Comparison of ENCODE assay signal across 8 cellular contexts in genomic region chr9:91360551-91361293, GRCh38. TPM values are rescaled to one million over a fixed set of nuclear protein-coding genes. Genes with fewer than 3 reads are reported as not detected.
DNase-seq lines count a peak whose midpoint lies in the region; ATAC-seq and TF ChIP-seq lines count a peak whose summit lies in the region.

No MANE protein-coding gene starts in this region.

- peaks cover 30% of the 10 kb centered on the region for H3K4me1 ChIP-seq in CD8-positive, alpha-beta memory T cell (ENCODE audit: insufficient read depth, low read length)
- peaks cover 6% of the 10 kb centered on the region for H3K4me1 ChIP-seq in IMR-90 (ENCODE audit: control insufficient read depth, insufficient read depth, low read length)

- H3K9me1 ChIP-seq in IMR-90 (ENCODE audit: insufficient read depth, low read length): peaks cover 16% of the 10 kb centered on the region

- DNase-seq in CD8-positive, alpha-beta memory T cell: no peak
- no peak for DNase-seq in IMR-90
- peak; percentile 14 for DNase-seq in astrocyte of the spinal cord (ENCODE audit: low read depth, low spot score)
- no peak for DNase-seq in left colon
- no peak for DNase-seq in posterior vena cava (ENCODE audit: low spot score)

- no peak for ATAC-seq in IMR-90 (ENCODE audit: low read depth)
- ATAC-seq in left colon: peak; percentile 19
- ATAC-seq in HG03457 (IDR thresholded peaks at IDR 0.05; ENCODE audit: unreplicated experiment): no peak
- no peak for ATAC-seq in GM18873 (IDR thresholded peaks at IDR 0.05; ENCODE audit: low FRiP score, unreplicated experiment)

- peaks cover 24 to 61% of the 10 kb centered on the region in 2 experiments for H3K79me1 ChIP-seq in IMR-90 (ENCODE audit: low read depth in 1 of 2, low read length in 2 of 2)

- H2AK5ac ChIP-seq in IMR-90 (ENCODE audit: low read depth, low read length): no peak overlapping the region

- TF ChIP-seq CTCF in IMR-90 (conservative IDR thresholded peaks at IDR 0.05; ENCODE audit: low read depth, low read length): no peak
- TF ChIP-seq CTCF in astrocyte of the spinal cord (IDR thresholded peaks at IDR 0.05; ENCODE audit: low read depth, low read length): no peak

- H4K91ac ChIP-seq in IMR-90 (ENCODE audit: insufficient read depth, low read depth, low read length): peak overlapping the region; percentile 13; the same call in 1 of the 2 replicates

- BruUV-seq in IMR-90 (replicated peaks; lab: Mats Ljungman, UMichigan): no TSS peak

- no peak overlapping the region for H2BK20ac ChIP-seq in IMR-90 (ENCODE audit: low read depth, low read length)

- dilution Hi-C loops in IMR-90 (cut with HindIII; ENCODE audit: low sequenced_read_pairs, unreplicated experiment): no loop called here

- no peak overlapping the region for H3K56ac ChIP-seq in IMR-90 (ENCODE audit: extremely low read depth, insufficient read depth, low read length)

- in situ Hi-C loops in IMR-90 (cut with MboI; ENCODE audit: low sequenced_read_pairs): no loop called here
- in situ Hi-C loops in astrocyte of the spinal cord (cut with HindIII; ENCODE audit: low sequenced_read_pairs): no loop called here

- 0 out of 2 replicates have a peak, but pooled peaks have one; percentile 5 for TF ChIP-seq RAD21 in IMR-90 (IDR thresholded peaks at IDR 0.05; ENCODE audit: low read length)

- peak overlapping the region; percentile 84 for H3K23ac ChIP-seq in IMR-90 (ENCODE audit: low read depth, low read length)

- intact Hi-C loops in IMR-90 (cut with micrococcal nuclease) (loop anchor here (1.0 to 2.0 kb wide), 2 partner anchors 62 to 323 kb away; partner anchors contain the start of gene NFIL3), left colon (cut with DNase I, micrococcal nuclease) (loop anchor here in 1 of 2 donors (5.0 kb wide), 1 partner anchor 52 kb away; no protein-coding TSS in a partner anchor), posterior vena cava (cut with DNase I) (no loop called here)

- no peaks in the 10 kb centered on the region for H3K9me3 ChIP-seq in CD8-positive, alpha-beta memory T cell (ENCODE audit: low read length)
- H3K9me3 ChIP-seq in IMR-90 (ENCODE audit: control insufficient read depth, insufficient read depth, low read length): no peaks in the 10 kb centered on the region

- H2AK9ac ChIP-seq in IMR-90 (replicated peaks; ENCODE audit: low read depth, low read length, poor library complexity): peak overlapping the region; percentile 81

- H3K4me3 Mint-ChIP-seq in CD8-positive, alpha-beta memory T cell: peak overlapping the region; percentile 90 to 99 (median 99)

- H4K5ac ChIP-seq in IMR-90 (ENCODE audit: low read depth, low read length): peak overlapping the region; percentile 56

- H3K4me1 Mint-ChIP-seq in CD8-positive, alpha-beta memory T cell: peaks cover 44 to 66% (median 60%) of the 10 kb centered on the region in 3 donors

- peak overlapping the region; percentile 60 for H3K14ac ChIP-seq in IMR-90 (replicated peaks; ENCODE audit: low read depth, low read length)

- H3K9ac ChIP-seq in IMR-90 (ENCODE audit: low read depth, low read length): peak overlapping the region; percentile 87

- POLR2A ChIA-PET in CD8-positive, alpha-beta memory T cell (lab: Charles Lee): interaction anchor here (1.5 kb wide), 1 partner anchor 63 kb away, joined by 11 read pairs; the partner anchor contains the start of gene NFIL3
- POLR2A ChIA-PET in IMR-90 (lab: Charles Lee; ENCODE audit: unreplicated experiment): no interaction called here

- H3K27me3 ChIP-seq in CD8-positive, alpha-beta memory T cell (ENCODE audit: insufficient read depth, low read length, poor library complexity, severe bottlenecking): no peaks in the 10 kb centered on the region
- H3K27me3 ChIP-seq in IMR-90 (ENCODE audit: control insufficient read depth, insufficient read depth, low read length): no peaks in the 10 kb centered on the region

- peaks cover 2 to 29% (median 3%) of the 10 kb centered on the region in 3 donors for H3K36me3 Mint-ChIP-seq in CD8-positive, alpha-beta memory T cell

- H2BK15ac ChIP-seq in IMR-90 (ENCODE audit: low read depth, low read length): peak overlapping the region; percentile 2; the same call in 1 of the 3 replicates

- 60% methylated on average over 1 of the region's 10 CpGs; no CpG with 5 or more reads in 1 of the 2 experiments for WGBS in IMR-90 (ENCODE audit: extremely low coverage in 2 of 2, insufficient read length in 1 of 2), 2 experiments

- peak overlapping the region; percentile 96 for H2AFZ ChIP-seq in IMR-90 (replicated peaks; ENCODE audit: low read length, poor library complexity)

- peak overlapping the region; percentile 83 to 100 (median 96) for H3K27ac Mint-ChIP-seq in CD8-positive, alpha-beta memory T cell

- CTCF ChIA-PET in CD8-positive, alpha-beta memory T cell (lab: Charles Lee): interaction anchor here (0.7 to 1.5 kb wide), 4 partner anchors 63 to 327 kb away, joined by 3 to 5 read pairs (median 4); partner anchors contain the start of gene NFIL3
- CTCF ChIA-PET in IMR-90 (lab: Yijun Ruan, JAX): interaction anchor here (2.1 kb wide), 1 partner anchor 271 kb away, joined by 6 read pairs; no protein-coding TSS in a partner anchor

- peak overlapping the region; percentile 72 for H2BK120ac ChIP-seq in IMR-90 (ENCODE audit: low read depth, low read length)

- H3K4ac ChIP-seq in IMR-90 (ENCODE audit: low read depth, low read length): peak overlapping the region; percentile 29

- H3K27ac ChIP-seq in CD8-positive, alpha-beta memory T cell (ENCODE audit: low read depth, low read length): peak overlapping the region; percentile 83
- H3K27ac ChIP-seq in IMR-90 (ENCODE audit: insufficient read depth, low read length) (peak overlapping the region; percentile 80; the same call in 1 of the 2 replicates), temporal lobe (ENCODE audit: low read depth, low read length) (peak overlapping the region; percentile 58)

- peaks cover 4% of the 10 kb centered on the region for H3K36me3 ChIP-seq in CD8-positive, alpha-beta memory T cell (ENCODE audit: insufficient read depth, low read length)
- H3K36me3 ChIP-seq in IMR-90 (ENCODE audit: control insufficient read depth, insufficient read depth, low read length): 0 out of 2 replicates have a peak, but pooled peaks cover 1% of the 10 kb centered on the region

- peak overlapping the region; percentile 48 to 97; a peak in 2 of 4 replicates for H4K8ac ChIP-seq in IMR-90 (ENCODE audit: low read depth in 2 of 2, low read length in 2 of 2)

- H3K18ac ChIP-seq in IMR-90 (ENCODE audit: low read depth, low read length): peak overlapping the region; percentile 24; the same call in 1 of the 2 replicates

- H2BK5ac ChIP-seq in IMR-90 (ENCODE audit: low read depth, low read length, poor library complexity, severe bottlenecking): peak overlapping the region; percentile 74

- no peaks in the 10 kb centered on the region for H3K27me3 Mint-ChIP-seq in CD8-positive, alpha-beta memory T cell

- peak overlapping the region; percentile 99 for H3K4me2 ChIP-seq in IMR-90 (ENCODE audit: low read depth, low read length)

- TF ChIP-seq POLR2A in IMR-90 (IDR thresholded peaks at IDR 0.05; ENCODE audit: low read depth, low read length): no peak

- H3K4me3 ChIP-seq in CD8-positive, alpha-beta memory T cell (ENCODE audit: low read length): peak overlapping the region; percentile 91
- H3K4me3 ChIP-seq in IMR-90 (ENCODE audit: insufficient read depth, low read depth, low read length) (peak overlapping the region; percentile 100), astrocyte of the spinal cord (ENCODE audit: low read depth, low read length) (peak overlapping the region; percentile 83)

- no peaks in the 10 kb centered on the region for H3K9me3 Mint-ChIP-seq in CD8-positive, alpha-beta memory T cell

- no peaks in the 10 kb centered on the region for H4K20me1 ChIP-seq in IMR-90 (ENCODE audit: insufficient read depth, low read length)

TF ChIP-seq in IMR-90, 13 proteins besides CTCF, POLR2A, EP300 and RAD21:
- no peak for TF ChIP-seq MAFK (IDR thresholded peaks at IDR 0.05; ENCODE audit: low read depth, low read length)
- TF ChIP-seq SMC3 (IDR thresholded peaks at IDR 0.05; ENCODE audit: low read depth, low read length): 0 out of 2 replicates have a peak, but pooled peaks have one; percentile 6
- TF ChIP-seq MXI1 (IDR thresholded peaks at IDR 0.05; ENCODE audit: borderline replicate concordance, low read depth, low read length): no peak
- TF ChIP-seq FOS (IDR thresholded peaks at IDR 0.05; ENCODE audit: low read depth, low read length): no peak
- TF ChIP-seq CHD1 (IDR thresholded peaks at IDR 0.05; ENCODE audit: low read depth, low read length): no peak

RNA-seq across cellular contexts. Expression of gene AUH, which starts 1.0 kb away (rescaled TPM):
- 10 to 100 TPM; 33.5 to 35.0 TPM for total RNA-seq in CD8-positive, alpha-beta memory T cell
- polyA plus RNA-seq in CD8-positive, alpha-beta memory T cell: 12.8 TPM
- total RNA-seq in IMR-90 (2012; rRNA removed) (8.1 and 12.8 TPM in 2 replicates), left colon (10 to 100 TPM; 30.4 to 36.0 TPM), temporal lobe (21.6 TPM), posterior vena cava (10 to 100 TPM; 12.1 to 14.0 TPM)
- 5.7 and 5.9 TPM in 2 replicates for polyA plus RNA-seq in IMR-90 (2012; rRNA removed)
- polyA plus RNA-seq in IMR-90 (2012; cell fraction: cytosol; rRNA removed): 3.6 and 6.3 TPM in 2 replicates
- 4.0 and 11.1 TPM in 2 replicates for polyA plus RNA-seq in IMR-90 (2012; cell fraction: nucleus; rRNA removed; ENCODE audit: low replicate concordance)
